In genomic region chr11:85827768-85828639, GRCh38 we compare ENCODE assay signal across 8 cellular contexts. TPM values are rescaled to one million over a fixed set of nuclear protein-coding genes. Genes with fewer than 3 reads are reported as not detected.
DNase-seq lines count a peak whose midpoint lies in the region; ATAC-seq and TF ChIP-seq lines count a peak whose summit lies in the region.

No MANE protein-coding gene starts in this region.

- H3K36me3 Mint-ChIP-seq in GM23338 (ENCODE audit: low read depth) = no peaks in the 10 kb centered on the region

- no peak for TF ChIP-seq EP300 in esophagus muscularis mucosa (IDR thresholded peaks at IDR 0.05)

- H3K4me1 ChIP-seq in esophagus muscularis mucosa (peaks cover 0 to 18% (median 12%) of the 10 kb centered on the region in 4 donors), GM23338 (ENCODE audit: insufficient read depth) (peaks cover 3% of the 10 kb centered on the region; the same call in 1 of the 2 replicates)

- H3K27me3 Mint-ChIP-seq in GM23338 (ENCODE audit: insufficient read depth, low read depth, poor library complexity) = no peaks in the 10 kb centered on the region

- no peaks in the 10 kb centered on the region for H3K9me3 Mint-ChIP-seq in GM23338

- DNase-seq in LNCaP clone FGC (ENCODE audit: low read depth) (peak; percentile 91), brain pericyte (ENCODE audit: low read depth, low spot score) (peak; percentile 53), myocyte (ENCODE audit: low read depth) (peak; percentile 78), UCSD-AML1 (lab: John Stamatoyannopoulos, UW; ENCODE audit: unreplicated experiment) (no peak), esophagus muscularis mucosa (ENCODE audit: extremely low spot score) (no peak), GM23338 (ENCODE audit: low spot score) (no peak)

- H3K36me3 ChIP-seq in esophagus muscularis mucosa (no peaks in the 10 kb centered on the region), GM23338 (ENCODE audit: insufficient read depth) (no peaks in the 10 kb centered on the region)

- H3F3A ChIP-seq in GM23338 (replicated peaks; ENCODE audit: low read depth) = no peaks in the 10 kb centered on the region

- H2AFZ ChIP-seq in GM23338 = no peak overlapping the region

- H4K20me1 ChIP-seq in GM23338 (replicated peaks; ENCODE audit: insufficient read depth) = no peaks in the 10 kb centered on the region

- 0 out of 2 replicates have a peak, but pooled peaks cover 5% of the 10 kb centered on the region for H3K9me2 ChIP-seq in GM23338 (ENCODE audit: insufficient read depth)

- no peak overlapping the region for H3K4me2 ChIP-seq in GM23338

- ATAC-seq in HG03095 (IDR thresholded peaks at IDR 0.05; ENCODE audit: unreplicated experiment) = no peak
- ATAC-seq in GM23338 = no peak

- peak overlapping the region; percentile 28; the same call in 1 of the 2 replicates for H3K4me3 ChIP-seq in LNCaP clone FGC (ENCODE audit: low read depth, low read length)
- H3K4me3 ChIP-seq in esophagus muscularis mucosa = no peak overlapping the region
- H3K4me3 ChIP-seq in GM23338 = no peak overlapping the region

- WGBS in esophagus muscularis mucosa = 24% methylated on average over 2 of the region's 2 CpGs

- TF ChIP-seq CTCF in C4-2B (conservative IDR thresholded peaks at IDR 0.05) (no peak), LNCaP clone FGC (IDR thresholded peaks at IDR 0.05; ENCODE audit: control insufficient read depth, extremely low read depth, insufficient read depth) (no peak), esophagus muscularis mucosa (IDR thresholded peaks at IDR 0.05) (no peak), GM23338 (conservative IDR thresholded peaks at IDR 0.05; ENCODE audit: low read depth in 2 of 2) (no peak)

- intact Hi-C loops in esophagus muscularis mucosa (cut with DNase I) = no loop called here

- H3K27ac ChIP-seq in C4-2B (peak overlapping the region; percentile 98), esophagus muscularis mucosa (replicated peaks in 1 of 4) (peak overlapping the region in 1 of 4 donors; percentile 11), GM23338 (ENCODE audit: low read depth) (no peak overlapping the region)

- no peak for TF ChIP-seq POLR2A in esophagus muscularis mucosa (IDR thresholded peaks at IDR 0.05; ENCODE audit: low read depth)

- no peaks in the 10 kb centered on the region for H3K9me3 ChIP-seq in esophagus muscularis mucosa

- H3K79me2 ChIP-seq in GM23338 (replicated peaks; ENCODE audit: insufficient read depth) = no peaks in the 10 kb centered on the region

- H3K27me3 ChIP-seq in esophagus muscularis mucosa = no peaks in the 10 kb centered on the region
- H3K27me3 ChIP-seq in GM23338 (ENCODE audit: insufficient read depth) = no peaks in the 10 kb centered on the region

- no peak overlapping the region for H3K4me3 Mint-ChIP-seq in GM23338

- H3K4me1 Mint-ChIP-seq in GM23338 = peaks cover 3% of the 10 kb centered on the region; the same call in 2 of the 3 replicates

- no peak overlapping the region for H3K27ac Mint-ChIP-seq in GM23338

TF ChIP-seq in GM23338, 12 proteins besides CTCF, POLR2A, EP300 and RAD21:
- no peak for TF ChIP-seq ZNF462 (CRISPR knock-in tag; IDR thresholded peaks at IDR 0.05)
- TF ChIP-seq POLR2AphosphoS5 (IDR thresholded peaks at IDR 0.05; ENCODE audit: low read depth) = no peak
- no peak for TF ChIP-seq CREB1 (CRISPR knock-in tag; IDR thresholded peaks at IDR 0.05; ENCODE audit: low read depth)
- no peak for TF ChIP-seq JUNB (IDR thresholded peaks at IDR 0.05; ENCODE audit: unreplicated experiment)
- no peak for TF ChIP-seq STAT1 (IDR thresholded peaks at IDR 0.05; ENCODE audit: unreplicated experiment)
- no peak for TF ChIP-seq ZNF114 (CRISPR knock-in tag; IDR thresholded peaks at IDR 0.05)
- TF ChIP-seq NANOG (IDR thresholded peaks at IDR 0.05; ENCODE audit: borderline replicate concordance) = no peak
- no peak for TF ChIP-seq ZNF331 (CRISPR knock-in tag; IDR thresholded peaks at IDR 0.05; ENCODE audit: low read depth)

RNA-seq across cellular contexts. Expression of gene SYTL2, which starts 17.1 kb away (rescaled TPM):
- total RNA-seq in myocyte (181 and 225 TPM in 2 replicates), esophagus muscularis mucosa (10 to 100 TPM in 2 of 4 donors, 1 to 10 TPM in 2; 7.1 to 10.4 (median 8.8) TPM)
- polyA plus RNA-seq in myocyte (2012) = 81.2 TPM
- 5.6 and 7.2 TPM in 2 replicates for total RNA-seq in GM23338 (2014; rRNA removed; shearing (Covaris generic))
- 3.0 and 3.4 TPM in 2 replicates for polyA plus RNA-seq in GM23338 (2016; fragmentation: Nextera tagmentation; extraction: Ambion mirVana)

RNA-seq across cellular contexts. Expression of gene CCDC83, which starts 27.2 kb away (rescaled TPM):
- not detected in 2 replicates for total RNA-seq in myocyte
- not detected for polyA plus RNA-seq in myocyte (2012)
- not detected for total RNA-seq in esophagus muscularis mucosa
- not detected in 2 replicates for total RNA-seq in GM23338 (2014; rRNA removed; shearing (Covaris generic))
- polyA plus RNA-seq in GM23338 (2016; fragmentation: Nextera tagmentation; extraction: Ambion mirVana) = not detected in 2 replicates

Comparison
In these comparisons a context has a peak if more than half of its experiments do, and no peak if none do; other contexts are left out.
1. DNase-seq: peak in LNCaP clone FGC (single experiment), brain pericyte (single experiment) and myocyte (single experiment); none in UCSD-AML1 (single experiment), esophagus muscularis mucosa (single experiment) and GM23338 (single experiment).
2. RNA of gene SYTL2, which starts 17.1 kb away (total RNA-seq): 181 to 225 TPM in myocyte; 7.1 to 10.4 TPM in esophagus muscularis mucosa and 5.6 to 7.2 TPM in GM23338; every median in the first group is over 10 times any median in the second.